ENCODE assay signal across 11 cellular contexts in the genomic region with DNA sequence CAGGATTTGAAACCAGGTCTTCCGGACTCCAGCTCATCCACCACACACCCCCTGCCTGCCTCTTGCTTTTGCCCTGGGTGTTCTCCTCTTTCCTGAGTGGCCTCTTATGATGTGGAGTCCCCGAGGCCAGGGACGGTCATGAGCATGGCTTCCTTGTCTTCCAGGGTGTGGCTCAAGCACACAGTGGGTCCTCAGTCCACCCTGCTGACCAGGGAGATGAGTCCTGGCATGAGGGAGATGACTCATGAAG. TPM values are rescaled to one million over a fixed set of nuclear protein-coding genes. Genes with fewer than 3 reads are reported as not detected.
DNase-seq lines count a peak whose midpoint lies in the region; ATAC-seq and TF ChIP-seq lines count a peak whose summit lies in the region.
"Had no signal": no experiment of that assay in that cellular context is flagged by ENCODE, and none has a peak within 500 bp of the region (broad histone marks: within the 10 kb centered on the region; RNA-seq: fewer than 3 reads in every experiment).

No MANE protein-coding gene starts in this region.

- CTCF ChIA-PET in A673 (lab: Charles Lee), result no interaction called here
- CTCF ChIA-PET in activated B cell treated with CpG ODN at 0.5 μM for 24 hours (lab: Charles Lee), result interaction anchor here (1.6 to 4.5 kb wide), 9 partner anchors 8 to 196 kb away, joined by 4 to 33 read pairs (median 7); a partner anchor contains a TSS

- peak overlapping the region; percentile 87 for H2BK5ac ChIP-seq in mesendoderm (ENCODE audit: low read length)

- BruUV-seq in A673 (replicated peaks; lab: Mats Ljungman, UMichigan), result no TSS peak

- H2BK15ac ChIP-seq in mesendoderm (replicated peaks; ENCODE audit: low read depth), result no peak overlapping the region

- H3K79me1 ChIP-seq in mesendoderm (ENCODE audit: low read length), result no peaks in the 10 kb centered on the region

- peak overlapping the region; percentile 90 for H2AK5ac ChIP-seq in mesendoderm (ENCODE audit: low read length)

- H3K9me3 ChIP-seq in A673 (ENCODE audit: low read depth, low read length, poor library complexity, severe bottlenecking) (no peaks in the 10 kb centered on the region), ES-I3 (ENCODE audit: control insufficient read depth, insufficient read depth, low read length) (no peaks in the 10 kb centered on the region)

- H3K27me3 Mint-ChIP-seq in activated B cell treated with CpG ODN at 0.5 μM for 24 hours, result no peaks in the 10 kb centered on the region

- H4K5ac ChIP-seq in mesendoderm (ENCODE audit: low read length), result no peak overlapping the region

- H3K27ac ChIP-seq in A673 (ENCODE audit: low read depth, low read length, poor library complexity, severe bottlenecking) (peak overlapping the region; percentile 96), mesendoderm (ENCODE audit: low read depth, low read length) (peak overlapping the region; percentile 85)

- no peak overlapping the region for H3K23ac ChIP-seq in mesendoderm (ENCODE audit: low read length)

- H3K4me1 Mint-ChIP-seq in activated B cell treated with CpG ODN at 0.5 μM for 24 hours, result peaks cover 82% of the 10 kb centered on the region

- H3K36me3 Mint-ChIP-seq in activated B cell treated with CpG ODN at 0.5 μM for 24 hours (ENCODE audit: low read depth), result no peaks in the 10 kb centered on the region

- POLR2A ChIA-PET in A673 (lab: Charles Lee; ENCODE audit: low non-redundant PET) (interaction anchor here (1.2 to 1.7 kb wide), 2 partner anchors 25 to 49 kb away, joined by 3 to 9 read pairs; no protein-coding TSS in a partner anchor), activated B cell treated with CpG ODN at 0.5 μM for 24 hours (lab: Charles Lee) (interaction anchor here (0.7 to 35.9 kb wide), 12 partner anchors 9 to 233 kb away, joined by 3 to 1996 read pairs (median 76); a partner anchor contains a TSS)

- peak overlapping the region; percentile 58 for H3K4ac ChIP-seq in mesendoderm (ENCODE audit: low read depth, low read length)

- H3K36me3 ChIP-seq in A673 (ENCODE audit: insufficient read depth, low read length, poor library complexity, severe bottlenecking) (no peaks in the 10 kb centered on the region), ES-I3 (ENCODE audit: insufficient read depth, low read length) (no peaks in the 10 kb centered on the region), mesendoderm (ENCODE audit: control insufficient read depth, insufficient read depth, low read length) (no peaks in the 10 kb centered on the region)

- no peak overlapping the region for H3K4me3 ChIP-seq in A673 (ENCODE audit: low read depth, low read length, poor library complexity, severe bottlenecking)
- H3K4me3 ChIP-seq in mesendoderm (ENCODE audit: low read length), result no peak overlapping the region

- no peak overlapping the region for H2BK120ac ChIP-seq in mesendoderm (ENCODE audit: low read depth, low read length)

- no peak for ATAC-seq in activated B cell treated with CpG ODN at 0.5 μM for 24 hours (ENCODE audit: low read depth)
- no peak for ATAC-seq in GM21825 (IDR thresholded peaks at IDR 0.05; ENCODE audit: unreplicated experiment)
- no peak for ATAC-seq in GM18861 (IDR thresholded peaks at IDR 0.05; ENCODE audit: unreplicated experiment)

- intact Hi-C loops in A673 (cut with micrococcal nuclease; ENCODE audit: unreplicated experiment) (loop anchor here (5.0 to 10.0 kb wide), 2 partner anchors 50 to 97 kb away; a partner anchor contains a TSS), activated B cell treated with CpG ODN at 0.5 μM for 24 hours (cut with micrococcal nuclease) (no loop called here)

- H3K4me3 Mint-ChIP-seq in activated B cell treated with CpG ODN at 0.5 μM for 24 hours, result no peak overlapping the region

- peak overlapping the region; percentile 72 for H3K56ac ChIP-seq in mesendoderm (ENCODE audit: low read length)

- WGBS in mesendoderm (ENCODE audit: extremely low coverage, insufficient coverage, low lambda C conversion rate), result no CpG with 5 or more reads among the region's 3 CpGs

- no peak overlapping the region for H3K18ac ChIP-seq in mesendoderm (ENCODE audit: low read length)

- H3K9me3 Mint-ChIP-seq in activated B cell treated with CpG ODN at 0.5 μM for 24 hours, result no peaks in the 10 kb centered on the region

- TF ChIP-seq CTCF in A673 (conservative IDR thresholded peaks at IDR 0.05; ENCODE audit: low read depth, low read length) (no peak), activated B cell treated with CpG ODN at 0.5 μM for 24 hours (IDR thresholded peaks at IDR 0.05) (no peak)

- H4K8ac ChIP-seq in mesendoderm (ENCODE audit: low read depth, low read length), result no peak overlapping the region

- H3K79me2 ChIP-seq in mesendoderm (ENCODE audit: control insufficient read depth, insufficient read depth, low read length), result no peaks in the 10 kb centered on the region

- H3K27ac Mint-ChIP-seq in activated B cell treated with CpG ODN at 0.5 μM for 24 hours, result peak overlapping the region; percentile 98

- peaks cover 50% of the 10 kb centered on the region for H3K4me1 ChIP-seq in A673 (ENCODE audit: insufficient read depth, low read length, poor library complexity, severe bottlenecking)
- peaks cover 42% of the 10 kb centered on the region for H3K4me1 ChIP-seq in ES-I3 (ENCODE audit: insufficient read depth, low read length)
- H3K4me1 ChIP-seq in mesendoderm (ENCODE audit: control insufficient read depth, low read depth, low read length), result peaks cover 13% of the 10 kb centered on the region

- no peak for DNase-seq in A673 (ENCODE audit: low spot score)
- no peak for DNase-seq in activated B cell treated with CpG ODN at 0.5 μM for 24 hours
- no peak for DNase-seq in mesendoderm
- DNase-seq in COR-L47 (lab: John Stamatoyannopoulos, UW), result no peak
- no peak for DNase-seq in NOMO-1 (lab: John Stamatoyannopoulos, UW; ENCODE audit: unreplicated experiment in 2 of 2)
- DNase-seq: NCI-H1436 treated with DMSO at 0.1 percent for 48 hours, OCI-M1, posterior cingulate gyrus had no signal

- H3K4me2 ChIP-seq in mesendoderm (ENCODE audit: low read length), result no peak overlapping the region

- no peaks in the 10 kb centered on the region for H3K27me3 ChIP-seq in A673 (replicated peaks; ENCODE audit: insufficient read depth, low read depth, low read length, poor library complexity)
- H3K27me3 ChIP-seq in mesendoderm (ENCODE audit: insufficient read depth, low read length, poor library complexity), result no peaks in the 10 kb centered on the region

- peak overlapping the region; percentile 52; the same call in 1 of the 2 replicates for H3K9ac ChIP-seq in ES-I3 (ENCODE audit: low read depth, low read length)
- H3K9ac ChIP-seq in mesendoderm (ENCODE audit: low read length), result no peak overlapping the region

RNA-seq across cellular contexts. Expression of a gene that starts 32.8 kb away (rescaled TPM):
- total RNA-seq in A673 (2021), result 29.5 and 31.2 TPM in 2 replicates
- total RNA-seq in activated B cell treated with CpG ODN at 0.5 μM for 24 hours, result 39.0 and 39.9 TPM in 2 replicates
- polyA plus RNA-seq in mesendoderm (2013, experiment 1 of 2), result 15.4 TPM
- 15.1 TPM for polyA plus RNA-seq in mesendoderm (2013, experiment 2 of 2)

RNA-seq across cellular contexts. Expression of a gene that starts 48.2 kb away (rescaled TPM):
- total RNA-seq in A673 (2021), result 20.7 and 39.6 TPM in 2 replicates
- 175 and 180 TPM in 2 replicates for total RNA-seq in activated B cell treated with CpG ODN at 0.5 μM for 24 hours
- polyA plus RNA-seq in mesendoderm (2013, experiment 1 of 2), result 13.6 TPM
- 13.8 TPM for polyA plus RNA-seq in mesendoderm (2013, experiment 2 of 2)
